In the genomic region with DNA sequence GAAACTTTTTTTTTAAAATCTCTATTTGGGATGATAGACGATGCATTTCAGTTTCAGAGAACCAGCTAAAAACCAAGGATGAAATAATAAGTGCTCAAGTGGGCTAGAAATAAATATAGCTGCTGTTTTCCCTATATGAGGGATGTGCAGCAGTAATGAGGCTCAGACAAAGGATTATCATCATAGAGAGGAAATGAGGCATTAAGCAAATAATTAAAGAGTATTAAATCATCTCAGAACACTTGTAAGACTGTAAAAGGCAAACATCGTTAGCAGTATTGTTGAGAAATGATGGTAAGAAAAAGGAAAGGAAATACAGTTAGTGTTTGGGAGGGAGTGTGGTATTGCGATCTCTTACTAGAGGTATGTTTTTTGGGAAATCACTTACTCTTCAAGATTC, we compare ENCODE assay signal across 18 cellular contexts.
"Had no signal": no experiment of that assay in that cellular context is flagged by ENCODE, and none has a peak within 500 bp of the region (broad histone marks: within the 10 kb centered on the region; RNA-seq: fewer than 3 reads in every experiment).

No MANE protein-coding gene starts in this region.

- H3K36me3 Mint-ChIP-seq: natural killer cell treated with Interleukin-12 subunit alpha and Interleukin-12 subunit beta and Interleukin-15 and Interleukin-18, amount 100 ng/mL, for 72 hours had no signal

- H3K27ac ChIP-seq: coronary artery, right atrium auricular region, transverse colon, vagina had no signal

- FAIRE-seq: TTC549 had no signal

- H3K4me1 Mint-ChIP-seq: activated B cell treated with CpG ODN at 0.5 μM for 24 hours; activated naive CD4-positive, alpha-beta T cell treated with anti-CD3 and anti-CD28 coated beads, Interleukin-2, amount 50 U/mL, for 24 hours had no signal

- DNase-seq: activated B cell treated with CpG ODN at 0.5 μM for 24 hours; activated CD4-positive, alpha-beta T cell treated with anti-CD3 and anti-CD28 coated beads for 48 hours; activated CD8-positive, alpha-beta T cell treated with anti-CD3 and anti-CD28 coated beads for 36 hours; activated effector memory CD4-positive, alpha-beta T cell treated with anti-CD3 and anti-CD28 coated beads, Interleukin-2, amount 50 U/mL, for 16 hours; activated T-cell treated with anti-CD3 and anti-CD28 coated beads, Interleukin-2, amount 50 U/mL, for 48 hours; central memory CD4-positive, alpha-beta T cell; foreskin melanocyte; mesendoderm; stimulated activated CD4-positive, alpha-beta T cell treated with anti-CD3 and anti-CD28 coated beads, Interleukin-4, amount 100 ng/mL, for 24 hours; stimulated activated naive CD4-positive, alpha-beta T cell; substantia nigra; transverse colon had no signal

- H3K27me3 ChIP-seq: right atrium auricular region, transverse colon, vagina had no signal

- H3K4me3 ChIP-seq: coronary artery, right atrium auricular region, transverse colon, vagina had no signal

- H3K4me3 Mint-ChIP-seq: activated B cell treated with CpG ODN at 0.5 μM for 24 hours; activated CD8-positive, alpha-beta T cell treated with anti-CD3 and anti-CD28 coated beads for 36 hours; activated naive CD4-positive, alpha-beta T cell treated with anti-CD3 and anti-CD28 coated beads, Interleukin-2, amount 50 U/mL, for 24 hours; natural killer cell treated with Interleukin-12 subunit alpha and Interleukin-12 subunit beta and Interleukin-15 and Interleukin-18, amount 100 ng/mL, for 72 hours had no signal

- H3K27me3 Mint-ChIP-seq: activated CD8-positive, alpha-beta T cell treated with anti-CD3 and anti-CD28 coated beads for 36 hours; activated naive CD4-positive, alpha-beta T cell treated with anti-CD3 and anti-CD28 coated beads, Interleukin-2, amount 50 U/mL, for 24 hours had no signal

- H3K9me3 ChIP-seq: transverse colon, vagina had no signal

- H3K27ac Mint-ChIP-seq: activated B cell treated with CpG ODN at 0.5 μM for 24 hours; activated CD8-positive, alpha-beta T cell treated with anti-CD3 and anti-CD28 coated beads for 36 hours; activated naive CD4-positive, alpha-beta T cell treated with anti-CD3 and anti-CD28 coated beads, Interleukin-2, amount 50 U/mL, for 24 hours; natural killer cell treated with Interleukin-12 subunit alpha and Interleukin-12 subunit beta and Interleukin-15 and Interleukin-18, amount 100 ng/mL, for 72 hours had no signal

- H3K4me1 ChIP-seq: right atrium auricular region, transverse colon, vagina had no signal

- H3K36me3 ChIP-seq: right atrium auricular region, transverse colon, vagina had no signal

- ATAC-seq: activated CD8-positive, alpha-beta T cell treated with anti-CD3 and anti-CD28 coated beads for 36 hours; natural killer cell treated with Interleukin-12 subunit alpha and Interleukin-12 subunit beta and Interleukin-15 and Interleukin-18, amount 100 ng/mL, for 72 hours had no signal
